In the genomic region with DNA sequence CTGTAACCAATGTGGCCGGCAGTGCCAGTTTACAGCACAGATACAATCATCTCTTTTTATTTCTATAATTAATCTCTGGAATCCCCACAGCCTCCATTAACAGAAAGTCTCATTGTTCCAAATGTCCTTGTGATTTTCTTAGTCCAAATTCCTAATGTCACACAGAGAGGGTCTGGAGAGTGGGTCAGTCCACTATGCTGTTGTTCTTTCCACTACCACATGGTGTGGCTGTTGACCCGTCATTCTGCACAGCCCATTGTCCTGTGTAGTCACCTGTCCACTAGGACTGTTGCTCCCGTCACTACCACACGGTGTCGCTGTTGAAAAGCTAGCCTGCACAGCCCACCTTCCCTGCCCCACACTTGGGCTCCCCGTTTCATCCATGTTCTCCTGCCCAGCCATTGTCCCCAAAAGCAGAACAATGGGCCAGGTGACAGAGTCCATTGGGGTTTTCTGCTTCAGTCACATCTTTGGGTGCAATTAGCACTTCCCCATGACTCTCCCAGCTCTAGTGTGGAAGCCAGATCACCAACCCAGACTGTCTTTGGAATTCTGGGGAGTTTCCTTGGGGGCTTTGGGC, we compare ENCODE assay signal across 8 cellular contexts. TPM values are rescaled to one million over a fixed set of nuclear protein-coding genes. Genes with fewer than 3 reads are reported as not detected.
DNase-seq lines count a peak whose midpoint lies in the region; ATAC-seq and TF ChIP-seq lines count a peak whose summit lies in the region.

No MANE protein-coding gene starts in this region.

- H3K27me3 ChIP-seq in neuronal stem cell (ENCODE audit: control insufficient read depth in 3 of 3, insufficient read depth in 3 of 3, low read depth in 1 of 3, low read length in 3 of 3) (no peaks in the 10 kb centered on the region), vagina (no peaks in the 10 kb centered on the region), suprapubic skin (peaks cover 30% of the 10 kb centered on the region)

- TF ChIP-seq POLR2A in NB4 (IDR thresholded peaks at IDR 0.05; ENCODE audit: extremely low read depth, insufficient read length) (no peak), vagina (IDR thresholded peaks at IDR 0.05) (no peak), suprapubic skin (IDR thresholded peaks at IDR 0.05) (no peak)

- H3K18ac ChIP-seq in neuronal stem cell (ENCODE audit: low read length) = no peak overlapping the region

- H3K4me3 ChIP-seq in NB4 (ENCODE audit: low read depth, low read length) (no peak overlapping the region), neuronal stem cell (ENCODE audit: low read length in 2 of 2) (no peak overlapping the region), vagina (no peak overlapping the region), suprapubic skin (no peak overlapping the region)

- TF ChIP-seq CTCF in NB4 (IDR thresholded peaks at IDR 0.05; ENCODE audit: low read depth, low read length) (peak; percentile 66), vagina (IDR thresholded peaks at IDR 0.05) (peak in 1 of 3 experiments; percentile 9), suprapubic skin (IDR thresholded peaks at IDR 0.05) (peak in 1 of 2 donors; percentile 12)

- peaks cover 7 to 10% of the 10 kb centered on the region in 2 donors for H3K9me3 ChIP-seq in neuronal stem cell (replicated peaks in 1 of 2; ENCODE audit: control insufficient read depth in 2 of 2, insufficient read depth in 1 of 2, low read depth in 1 of 2, low read length in 2 of 2)
- H3K9me3 ChIP-seq in vagina = no peaks in the 10 kb centered on the region
- H3K9me3 ChIP-seq in suprapubic skin = peaks cover 5% of the 10 kb centered on the region

- no peak overlapping the region for H4K8ac ChIP-seq in neuronal stem cell (ENCODE audit: low read depth, low read length)

- no CpG with 5 or more reads among the region's 6 CpGs for WGBS in neuronal stem cell (ENCODE audit: extremely low coverage in 2 of 2, insufficient read length in 2 of 2, insufficient replicate concordance in 1 of 2), 2 donors
- whole genome bisulfite sequencing in suprapubic skin = 37% methylated on average over 6 of the region's 6 CpGs

- H3K36me3 ChIP-seq in neuronal stem cell (replicated peaks in 1 of 2; ENCODE audit: control insufficient read depth in 2 of 2, insufficient read depth in 2 of 2, low read length in 2 of 2) (no peaks in the 10 kb centered on the region), vagina (no peaks in the 10 kb centered on the region), suprapubic skin (no peaks in the 10 kb centered on the region)

- intact Hi-C loops in vagina (cut with DNase I) = loop anchor here (5.0 kb wide), 1 partner anchor 70 kb away; no protein-coding TSS in a partner anchor

- H2AK5ac ChIP-seq in neuronal stem cell (ENCODE audit: low read depth, low read length) = no peak overlapping the region

- H3K4ac ChIP-seq in neuronal stem cell (ENCODE audit: low read length) = no peak overlapping the region

- no peak for ATAC-seq in GM18498 (IDR thresholded peaks at IDR 0.05; ENCODE audit: unreplicated experiment)

- DNase-seq in NCI-H2081 (lab: John Stamatoyannopoulos, UW) (peak; percentile 10 to 17), NCI-H2081 treated with DMSO at 0.1 percent for 48 hours (lab: John Stamatoyannopoulos, UW) (no peak), NB4 (ENCODE audit: low read depth) (peak; percentile 59), dermis blood vessel endothelial cell (peak; percentile 43), neuronal stem cell (ENCODE audit: low spot score) (peak; percentile 63), vagina (ENCODE audit: extremely low spot score in 2 of 2) (no peak), suprapubic skin (ENCODE audit: low spot score in 2 of 2) (no peak)

- H4K91ac ChIP-seq in neuronal stem cell (ENCODE audit: low read depth, low read length, poor library complexity) = no peak overlapping the region

- no peak overlapping the region for H2BK15ac ChIP-seq in neuronal stem cell (ENCODE audit: low read length)

- H3K9ac ChIP-seq in neuronal stem cell (ENCODE audit: low read depth, low read length, poor library complexity) = no peak overlapping the region

- H3K27ac ChIP-seq in neuronal stem cell (replicated peaks; ENCODE audit: low read length) (no peak overlapping the region), vagina (no peak overlapping the region), suprapubic skin (no peak overlapping the region)

- TF ChIP-seq EP300 in suprapubic skin (IDR thresholded peaks at IDR 0.05) = no peak

- no peak overlapping the region for H3K23ac ChIP-seq in neuronal stem cell (ENCODE audit: low read depth, low read length, poor library complexity)

- H2AFZ ChIP-seq in neuronal stem cell (ENCODE audit: low read length) = no peak overlapping the region

- H3K4me1 ChIP-seq in neuronal stem cell (ENCODE audit: control insufficient read depth in 2 of 2, insufficient read depth in 1 of 2, low read depth in 1 of 2, low read length in 2 of 2) (peaks cover 6 to 8% of the 10 kb centered on the region in 2 donors), vagina (peaks cover under 1% of the 10 kb centered on the region), suprapubic skin (no peaks in the 10 kb centered on the region)

- H3K4me2 ChIP-seq in neuronal stem cell (ENCODE audit: insufficient read depth, low read length, poor library complexity, severe bottlenecking) = no peak overlapping the region

- H3K14ac ChIP-seq in neuronal stem cell (ENCODE audit: low read length) = no peak overlapping the region

- H2BK120ac ChIP-seq in neuronal stem cell (ENCODE audit: low read depth, low read length) = no peak overlapping the region

- H3K79me1 ChIP-seq in neuronal stem cell (ENCODE audit: low read depth, low read length) = no peaks in the 10 kb centered on the region

- no peak overlapping the region for H2BK12ac ChIP-seq in neuronal stem cell (ENCODE audit: low read length)

- no peak overlapping the region for H2BK5ac ChIP-seq in neuronal stem cell (ENCODE audit: low read length)

RNA-seq across cellular contexts. Expression of a gene that starts 8.6 kb away (rescaled TPM):
- total RNA-seq in dermis blood vessel endothelial cell (0.05 TPM in 1 of 2 replicates, not detected in the other), vagina (0.98 TPM), suprapubic skin (1 to 10 TPM in 1 of 4 donors, under 1 TPM in 1, not detected in 2; 0.38 to 6.2 TPM)
- 0.04 TPM for polyA plus RNA-seq in neuronal stem cell (2013, experiment 1 of 2)
- polyA plus RNA-seq in neuronal stem cell (2013, experiment 2 of 2) = 0.03 TPM

RNA-seq across cellular contexts. Expression of a gene that starts 33.7 kb away (rescaled TPM):
- total RNA-seq in dermis blood vessel endothelial cell (not detected in 2 replicates), vagina (not detected), suprapubic skin (not detected)
- not detected for polyA plus RNA-seq in neuronal stem cell (2013, experiment 1 of 2)
- not detected for polyA plus RNA-seq in neuronal stem cell (2013, experiment 2 of 2)

Comparison
In these comparisons a context has a peak if more than half of its experiments do, and no peak if none do; other contexts are left out.
1. DNase-seq: peak in NCI-H2081 (2 of 2), NB4 (single experiment), dermis blood vessel endothelial cell (single experiment) and neuronal stem cell (single experiment); none in NCI-H2081 treated with DMSO at 0.1 percent for 48 hours (single experiment), vagina (0 of 2) and suprapubic skin (0 of 2).